ENCODE assay signal across 26 cellular contexts in genomic region chr12:11663128-11663527, GRCh38. TPM values are rescaled to one million over a fixed set of nuclear protein-coding genes. Genes with fewer than 3 reads are reported as not detected.
DNase-seq lines count a peak whose midpoint lies in the region; ATAC-seq and TF ChIP-seq lines count a peak whose summit lies in the region.
"Had no signal": no experiment of that assay in that cellular context is flagged by ENCODE, and none has a peak within 500 bp of the region (broad histone marks: within the 10 kb centered on the region; RNA-seq: fewer than 3 reads in every experiment).

No MANE protein-coding gene starts in this region.

- H3K27ac Mint-ChIP-seq in stimulated activated naive B cell treated with anti-CD40 and anti-IgM and Interleukin-4, amounts not matched to agents 10 μg/mL and 1 μg/mL and 100 μg/mL, for 72 hours = no peak overlapping the region
- H3K27ac Mint-ChIP-seq: activated naive CD8-positive, alpha-beta T cell; activated T-cell treated with anti-CD3 and anti-CD28 coated beads, Interleukin-2, amount 50 U/mL, for 72 hours; nephron progenitor cell; progenitor cell of endocrine pancreas had no signal

- no peak for ATAC-seq in stimulated activated naive B cell treated with anti-CD40 and anti-IgM and Interleukin-4, amounts not matched to agents 10 μg/mL and 1 μg/mL and 100 μg/mL, for 72 hours (replicated peaks)
- ATAC-seq: body of pancreas, HepG2, SK-N-SH treated with all-trans-retinoic acid at 6 μM for 48 hours had no signal

- POLR2A ChIA-PET in A673 (lab: Charles Lee; ENCODE audit: low non-redundant PET) = no interaction called here

- H3K9me3 Mint-ChIP-seq in stimulated activated naive B cell treated with anti-CD40 and anti-IgM and Interleukin-4, amounts not matched to agents 10 μg/mL and 1 μg/mL and 100 μg/mL, for 72 hours = peaks cover 0 to 4% of the 10 kb centered on the region in 2 donors
- H3K9me3 Mint-ChIP-seq: CD8-positive, alpha-beta memory T cell had no signal

- TF ChIP-seq CTCF in WERI-Rb-1 (IDR thresholded peaks at IDR 0.05; ENCODE audit: low read depth, low read length) = no peak
- no peak for TF ChIP-seq CTCF in A673 (conservative IDR thresholded peaks at IDR 0.05; ENCODE audit: low read depth, low read length)

- H3K36me3 Mint-ChIP-seq in stimulated activated naive B cell treated with anti-CD40 and anti-IgM and Interleukin-4, amounts not matched to agents 10 μg/mL and 1 μg/mL and 100 μg/mL, for 72 hours = peaks cover 42 to 55% of the 10 kb centered on the region in 2 donors

- intact Hi-C loops in A673 (cut with micrococcal nuclease; ENCODE audit: unreplicated experiment) = no loop called here

- H3K4me3 ChIP-seq in WERI-Rb-1 (ENCODE audit: low read depth, low read length) (no peak overlapping the region), A673 (ENCODE audit: low read depth, low read length, poor library complexity, severe bottlenecking) (no peak overlapping the region)
- H3K4me3 ChIP-seq: body of pancreas, colonic mucosa, vagina had no signal

- H3K27ac ChIP-seq in WERI-Rb-1 (peak overlapping the region; percentile 24; the same call in 1 of the 2 replicates), A673 (ENCODE audit: low read depth, low read length, poor library complexity, severe bottlenecking) (no peak overlapping the region)
- H3K27ac ChIP-seq: colonic mucosa, vagina had no signal

- no TSS peak for BruUV-seq in A673 (replicated peaks; lab: Mats Ljungman, UMichigan)

- peaks cover 13% of the 10 kb centered on the region for H3K4me1 ChIP-seq in A673 (ENCODE audit: insufficient read depth, low read length, poor library complexity, severe bottlenecking)
- H3K4me1 ChIP-seq: colonic mucosa had no signal

- peak; percentile 31 for DNase-seq in WERI-Rb-1
- peak; percentile 55 for DNase-seq in globus pallidus (ENCODE audit: low spot score)
- peak; percentile 75 for DNase-seq in myocyte (ENCODE audit: low read depth)
- DNase-seq in superior temporal gyrus (ENCODE audit: extremely low spot score) = peak; percentile 57
- no peak for DNase-seq in A673 (ENCODE audit: low spot score)
- DNase-seq in stimulated activated naive B cell treated with anti-CD40 and anti-IgM and Interleukin-4, amounts not matched to agents 10 μg/mL and 1 μg/mL and 100 μg/mL, for 72 hours = no peak
- no peak for DNase-seq in NOMO-1 treated with dmso at 0.1 percent for 144 hours (lab: John Stamatoyannopoulos, UW; ENCODE audit: unreplicated experiment)
- DNase-seq in AG20443 (ENCODE audit: low spot score) = no peak
- DNase-seq: activated CD4-positive, alpha-beta T cell treated with anti-CD3 and anti-CD28 coated beads for 1 hour; activated CD8-positive, alpha-beta memory T cell treated with anti-CD3 and anti-CD28 coated beads for 24 hours; activated T-cell treated with anti-CD3 and anti-CD28 coated beads, Interleukin-2, amount 50 U/mL, for 72 hours; CD8-positive, alpha-beta memory T cell; colonic mucosa; DMS53; kidney; NCI-H1417 treated with DMSO at 0.1 percent for 48 hours; NCI-H2107; NCI-H510A treated with DMSO at 0.1 percent for 48 hours; nephron progenitor cell; stimulated activated CD4-positive, alpha-beta T cell treated with anti-CD3 and anti-CD28 coated beads, Interleukin-4, amount 100 ng/mL, for 4 hours had no signal

- no peaks in the 10 kb centered on the region for H3K36me3 ChIP-seq in WERI-Rb-1
- no peaks in the 10 kb centered on the region for H3K36me3 ChIP-seq in A673 (ENCODE audit: insufficient read depth, low read length, poor library complexity, severe bottlenecking)
- H3K36me3 ChIP-seq: colonic mucosa, vagina had no signal

- H3K9me3 ChIP-seq in WERI-Rb-1 (ENCODE audit: severe bottlenecking) = peaks cover 3% of the 10 kb centered on the region
- no peaks in the 10 kb centered on the region for H3K9me3 ChIP-seq in A673 (ENCODE audit: low read depth, low read length, poor library complexity, severe bottlenecking)
- H3K9me3 ChIP-seq: body of pancreas, colonic mucosa, vagina had no signal

- CTCF ChIA-PET in A673 (lab: Charles Lee) = interaction anchor here (0.5 kb wide), 1 partner anchor 175 kb away, joined by 3 read pairs; no protein-coding TSS in a partner anchor

- H3K4me1 Mint-ChIP-seq in stimulated activated naive B cell treated with anti-CD40 and anti-IgM and Interleukin-4, amounts not matched to agents 10 μg/mL and 1 μg/mL and 100 μg/mL, for 72 hours = peaks cover 51 to 78% of the 10 kb centered on the region in 2 donors

- H3K4me3 Mint-ChIP-seq in stimulated activated naive B cell treated with anti-CD40 and anti-IgM and Interleukin-4, amounts not matched to agents 10 μg/mL and 1 μg/mL and 100 μg/mL, for 72 hours = no peak overlapping the region
- H3K4me3 Mint-ChIP-seq: activated naive CD8-positive, alpha-beta T cell; nephron progenitor cell had no signal

- H3K27me3 Mint-ChIP-seq in stimulated activated naive B cell treated with anti-CD40 and anti-IgM and Interleukin-4, amounts not matched to agents 10 μg/mL and 1 μg/mL and 100 μg/mL, for 72 hours = no peaks in the 10 kb centered on the region
- H3K27me3 Mint-ChIP-seq: activated naive CD8-positive, alpha-beta T cell; progenitor cell of endocrine pancreas had no signal

- H3K27me3 ChIP-seq in WERI-Rb-1 (ENCODE audit: insufficient read depth, low read depth, severe bottlenecking) = no peaks in the 10 kb centered on the region
- H3K27me3 ChIP-seq in A673 (replicated peaks; ENCODE audit: insufficient read depth, low read depth, low read length, poor library complexity) = no peaks in the 10 kb centered on the region
- H3K27me3 ChIP-seq: body of pancreas, colonic mucosa, vagina had no signal

RNA-seq across cellular contexts. Expression of gene ETV6, which starts 13.7 kb away (rescaled TPM):
- total RNA-seq in myocyte = 4.6 and 9.7 TPM in 2 replicates
- 5.3 TPM for polyA plus RNA-seq in myocyte (2012)
- total RNA-seq in A673 (2021) = 27.4 and 32.4 TPM in 2 replicates

Comparison
In these comparisons a context has a peak if more than half of its experiments do, and no peak if none do; other contexts are left out.
1. DNase-seq: peak in WERI-Rb-1 (single experiment), globus pallidus (single experiment), myocyte (single experiment) and superior temporal gyrus (single experiment); none in A673 (single experiment), stimulated activated naive B cell treated with anti-CD40 and anti-IgM and Interleukin-4, amounts not matched to agents 10 μg/mL and 1 μg/mL and 100 μg/mL, for 72 hours (single experiment), NOMO-1 treated with dmso at 0.1 percent for 144 hours (single experiment) and AG20443 (single experiment).